Comparison of ENCODE assay signal across 8 cellular contexts in the genomic region with DNA sequence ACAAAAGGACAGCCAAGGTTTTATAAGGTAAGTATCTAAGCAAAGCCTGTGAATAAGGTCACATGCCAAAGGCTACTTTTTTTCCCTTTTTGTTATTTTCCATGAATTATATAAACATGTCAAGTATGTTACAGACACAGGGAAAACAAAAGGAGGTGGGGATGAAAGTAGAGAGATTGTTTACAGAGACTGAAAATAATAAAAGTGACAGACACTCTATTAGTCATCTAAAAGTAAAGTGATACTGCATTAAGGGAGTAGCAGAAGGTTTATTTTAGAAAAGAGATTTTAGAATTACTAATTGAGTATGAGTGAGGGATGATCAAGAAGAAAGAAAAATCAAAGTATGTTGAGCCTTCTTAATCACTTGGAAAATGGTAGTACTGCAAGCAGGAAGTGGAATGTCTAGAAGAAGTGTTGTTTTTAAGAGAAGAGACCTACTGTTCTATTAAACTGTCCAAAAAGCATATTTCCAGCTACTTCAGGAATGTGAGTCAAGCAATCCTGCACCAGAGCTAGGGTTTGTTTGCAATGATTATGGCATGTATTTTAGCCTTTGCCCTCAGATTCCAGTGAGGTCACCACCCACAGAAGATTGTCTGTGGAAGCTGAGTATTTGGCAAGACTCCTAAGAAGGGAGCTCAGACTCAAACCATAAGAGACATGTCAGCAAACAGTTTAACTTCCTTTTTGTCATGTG.
DNase-seq lines count a peak whose midpoint lies in the region; ATAC-seq, FAIRE-seq and TF ChIP-seq lines count a peak whose summit lies in the region.

No MANE protein-coding gene starts in this region.

- no peaks in the 10 kb centered on the region for H3K36me3 Mint-ChIP-seq in natural killer cell

- intact Hi-C loops in natural killer cell (cut with micrococcal nuclease): no loop called here

- ATAC-seq in natural killer cell (peak; percentile 18 to 52 (median 36)), HG03432 (IDR thresholded peaks at IDR 0.05; ENCODE audit: unreplicated experiment) (no peak)

- in situ Hi-C loops in G401 (cut with HindIII; ENCODE audit: low sequenced_read_pairs): no loop called here

- H3K4me1 Mint-ChIP-seq in natural killer cell: peaks cover 9 to 13% of the 10 kb centered on the region in 2 donors

- TF ChIP-seq CTCF in AG09319 (IDR thresholded peaks at IDR 0.05; ENCODE audit: low read depth, low read length) (no peak), NB4 (IDR thresholded peaks at IDR 0.05; ENCODE audit: low read depth, low read length) (no peak), natural killer cell (IDR thresholded peaks at IDR 0.05) (no peak)

- H3K4me3 ChIP-seq in NB4 (ENCODE audit: low read depth, low read length): peak overlapping the region; percentile 28

- no peak for TF ChIP-seq POLR2A in NB4 (IDR thresholded peaks at IDR 0.05; ENCODE audit: extremely low read depth, insufficient read length)

- H3K27ac Mint-ChIP-seq in natural killer cell: peak overlapping the region; percentile 61 to 75

- peak overlapping the region; percentile 75 for H3K4me3 Mint-ChIP-seq in natural killer cell

- DNase-seq in AG09319 (ENCODE audit: extremely low read depth, low read depth): peak; percentile 34
- DNase-seq in NB4 (ENCODE audit: low read depth): peak; percentile 29
- DNase-seq in natural killer cell: no peak
- no peak for DNase-seq in G401 (ENCODE audit: low spot score)
- no peak for DNase-seq in activated CD4-positive, alpha-beta T cell treated with anti-CD3 and anti-CD28 coated beads for 1 hour
- DNase-seq in stimulated activated CD4-positive, alpha-beta T cell treated with anti-CD3 and anti-CD28 coated beads, Interleukin-4, amount 100 ng/mL, for 24 hours: no peak

- H3K27me3 Mint-ChIP-seq in natural killer cell (ENCODE audit: low read depth in 2 of 2): no peaks in the 10 kb centered on the region

- no peaks in the 10 kb centered on the region for H3K9me3 Mint-ChIP-seq in natural killer cell

- FAIRE-seq in endometrium (lab: Jason Lieb, UNC): peak; percentile 95

Comparison
In these comparisons a context has a peak if more than half of its experiments do, and no peak if none do; other contexts are left out.
1. DNase-seq: peak in AG09319 (single experiment) and NB4 (single experiment); none in natural killer cell (single experiment), G401 (single experiment), activated CD4-positive, alpha-beta T cell treated with anti-CD3 and anti-CD28 coated beads for 1 hour (single experiment) and stimulated activated CD4-positive, alpha-beta T cell treated with anti-CD3 and anti-CD28 coated beads, Interleukin-4, amount 100 ng/mL, for 24 hours (single experiment).